Comparison of ENCODE assay signal across 13 cellular contexts in genomic region chr1:156012051-156012817, GRCh38. TPM values are rescaled to one million over a fixed set of nuclear protein-coding genes. Genes with fewer than 3 reads are reported as not detected.
A peak's percentile ranks its signal among the peaks of the same experiment; 100 is the strongest.
DNase-seq lines count a peak whose midpoint lies in the region; ATAC-seq and TF ChIP-seq lines count a peak whose summit lies in the region.
"Had no signal": no experiment of that assay in that cellular context is flagged by ENCODE, and none has a peak within 500 bp of the region (broad histone marks: within the 10 kb centered on the region; RNA-seq: fewer than 3 reads in every experiment).

No MANE protein-coding gene starts in this region.

- H3K36me3 Mint-ChIP-seq in naive thymus-derived CD8-positive, alpha-beta T cell = peaks cover 9 to 89% (median 22%) of the 10 kb centered on the region in 3 donors

- H3K4me1 ChIP-seq in breast epithelium = no peaks in the 10 kb centered on the region
- H3K4me1 ChIP-seq: BE2C had no signal

- DNase-seq in GM12864 (ENCODE audit: low read depth) = peak; percentile 65
- peak; percentile 62 for DNase-seq in GM19238 (ENCODE audit: insufficient read length, low spot score)
- no peak for DNase-seq in NCI-H1930 (lab: John Stamatoyannopoulos, UW)
- no peak for DNase-seq in breast epithelium (ENCODE audit: low spot score in 2 of 2)
- DNase-seq in naive thymus-derived CD8-positive, alpha-beta T cell = no peak
- DNase-seq in NCI-H2029 treated with DMSO at 0.1 percent for 48 hours (lab: John Stamatoyannopoulos, UW) = no peak
- DNase-seq: activated CD4-positive, alpha-beta T cell treated with anti-CD3 and anti-CD28 coated beads, Interleukin-2, amount 50 U/mL, for 48 hours; BE2C; mucosa of descending colon; NCI-H2081 treated with DMSO at 0.1 percent for 48 hours had no signal

- H3K27ac Mint-ChIP-seq in naive thymus-derived CD8-positive, alpha-beta T cell = no peak overlapping the region

- no peak overlapping the region for H3K4me3 Mint-ChIP-seq in naive thymus-derived CD8-positive, alpha-beta T cell

- peak; percentile 6 for TF ChIP-seq CTCF in GM12864 (IDR thresholded peaks at IDR 0.05; ENCODE audit: low read depth, low read length, missing control alignments)
- TF ChIP-seq CTCF in breast epithelium (IDR thresholded peaks at IDR 0.05) = no peak

- no peaks in the 10 kb centered on the region for H3K27me3 Mint-ChIP-seq in naive thymus-derived CD8-positive, alpha-beta T cell

- no peaks in the 10 kb centered on the region for H3K36me3 ChIP-seq in breast epithelium

- POLR2A ChIA-PET in naive thymus-derived CD8-positive, alpha-beta T cell (lab: Charles Lee) = no interaction called here

- H3K4me3 ChIP-seq in GM12864 (ENCODE audit: low read depth, low read length) = no peak overlapping the region; the same call in 1 of the 2 replicates
- H3K4me3 ChIP-seq in breast epithelium = no peak overlapping the region
- H3K4me3 ChIP-seq: mucosa of descending colon had no signal

- H3K27me3 ChIP-seq in breast epithelium = no peaks in the 10 kb centered on the region
- H3K27me3 ChIP-seq: BE2C had no signal

- TF ChIP-seq POLR2A in breast epithelium (IDR thresholded peaks at IDR 0.05) = no peak

- no peaks in the 10 kb centered on the region for H3K9me3 ChIP-seq in breast epithelium
- H3K9me3 ChIP-seq: BE2C, mucosa of descending colon had no signal

- ATAC-seq in HG02678 (IDR thresholded peaks at IDR 0.05; ENCODE audit: unreplicated experiment) (peak; percentile 83), HG03571 (IDR thresholded peaks at IDR 0.05; ENCODE audit: unreplicated experiment) (peak; percentile 68)
- no peak for ATAC-seq in naive thymus-derived CD8-positive, alpha-beta T cell
- ATAC-seq: mucosa of descending colon, sciatic nerve had no signal

- intact Hi-C loops in breast epithelium (cut with DNase I; ENCODE audit: low total_unique reads) = no loop called here

- H3K27ac ChIP-seq in breast epithelium = no peak overlapping the region

- H3K9me3 Mint-ChIP-seq in naive thymus-derived CD8-positive, alpha-beta T cell = no peaks in the 10 kb centered on the region

- peaks cover 0 to 15% (median 8%) of the 10 kb centered on the region in 4 donors for H3K4me1 Mint-ChIP-seq in naive thymus-derived CD8-positive, alpha-beta T cell

RNA-seq across cellular contexts. Expression of gene SSR2, which starts 8.5 kb away (rescaled TPM):
- 100 to 1,000 TPM; 305 to 407 (median 370) TPM for total RNA-seq in breast epithelium
- total RNA-seq in naive thymus-derived CD8-positive, alpha-beta T cell = 100 to 1,000 TPM; 199 to 218 TPM
- polyA plus RNA-seq in naive thymus-derived CD8-positive, alpha-beta T cell = 100 to 1,000 TPM; 345 to 396 (median 347) TPM

RNA-seq across cellular contexts. Expression of gene ARHGEF2, which starts 33.9 kb away (rescaled TPM):
- total RNA-seq in breast epithelium = 10 to 100 TPM; 81.8 to 93.7 (median 90.4) TPM
- total RNA-seq in naive thymus-derived CD8-positive, alpha-beta T cell = 100 to 1,000 TPM; 204 to 210 TPM
- polyA plus RNA-seq in naive thymus-derived CD8-positive, alpha-beta T cell = 10 to 100 TPM; 13.8 to 22.0 (median 15.8) TPM

RNA-seq across cellular contexts. Expression of gene UBQLN4, which starts 41.4 kb away (rescaled TPM):
- 10 to 100 TPM; 22.1 to 27.1 (median 23.3) TPM for total RNA-seq in breast epithelium
- 10 to 100 TPM; 31.6 to 34.8 TPM for total RNA-seq in naive thymus-derived CD8-positive, alpha-beta T cell
- polyA plus RNA-seq in naive thymus-derived CD8-positive, alpha-beta T cell = 1 to 10 TPM; 6.9 to 9.7 (median 7.6) TPM

RNA-seq across cellular contexts. Expression of gene LAMTOR2, which starts 42.3 kb away (rescaled TPM):
- total RNA-seq in breast epithelium = 10 to 100 TPM; 60.7 to 75.5 (median 69.8) TPM
- 10 to 100 TPM; 22.6 to 24.2 TPM for total RNA-seq in naive thymus-derived CD8-positive, alpha-beta T cell
- 100 to 1,000 TPM in 1 of 3 donors, 10 to 100 TPM in 2; 89.1 to 102 (median 96.1) TPM for polyA plus RNA-seq in naive thymus-derived CD8-positive, alpha-beta T cell

RNA-seq across cellular contexts. Expression of gene RAB25, which starts 48.7 kb away (rescaled TPM):
- 10 to 100 TPM in 2 of 3 donors, not detected in 1; 40.3 to 68.6 TPM for total RNA-seq in breast epithelium
- 1 to 10 TPM; 1.1 to 1.3 TPM for total RNA-seq in naive thymus-derived CD8-positive, alpha-beta T cell
- 1 to 10 TPM in 1 of 3 donors, under 1 TPM in 2; 0.81 to 2.0 (median 0.96) TPM for polyA plus RNA-seq in naive thymus-derived CD8-positive, alpha-beta T cell
- total RNA-seq: sciatic nerve had no signal

Comparison
In these comparisons a context has a peak if more than half of its experiments do, and no peak if none do; other contexts are left out.
1. DNase-seq: peak in GM12864 (single experiment) and GM19238 (single experiment); none in NCI-H1930 (0 of 2), breast epithelium (0 of 2), naive thymus-derived CD8-positive, alpha-beta T cell (0 of 10) and NCI-H2029 treated with DMSO at 0.1 percent for 48 hours (single experiment).
2. ATAC-seq: peak in HG02678 (single experiment) and HG03571 (single experiment); none in naive thymus-derived CD8-positive, alpha-beta T cell (0 of 2).